ENCODE assay signal across 9 cellular contexts in genomic region chr1:159889821-159890252, GRCh38. TPM values are rescaled to one million over a fixed set of nuclear protein-coding genes. Genes with fewer than 3 reads are reported as not detected.
A peak's percentile ranks its signal among the peaks of the same experiment; 100 is the strongest.
DNase-seq lines count a peak whose midpoint lies in the region; ATAC-seq and TF ChIP-seq lines count a peak whose summit lies in the region.
"Had no signal": no experiment of that assay in that cellular context is flagged by ENCODE, and none has a peak within 500 bp of the region (broad histone marks: within the 10 kb centered on the region; RNA-seq: fewer than 3 reads in every experiment).

No MANE protein-coding gene starts in this region.

- TF ChIP-seq RAD21 in IMR-90 (IDR thresholded peaks at IDR 0.05; ENCODE audit: low read length) = no peak

- H3K27me3 ChIP-seq in IMR-90 (ENCODE audit: control insufficient read depth, insufficient read depth, low read length) (no peaks in the 10 kb centered on the region), ascending aorta (no peaks in the 10 kb centered on the region)

- peak overlapping the region; percentile 98 for H3K14ac ChIP-seq in IMR-90 (replicated peaks; ENCODE audit: low read depth, low read length)

- H4K91ac ChIP-seq in IMR-90 (ENCODE audit: insufficient read depth, low read depth, low read length) = peak overlapping the region; percentile 89

- H3K27ac Mint-ChIP-seq in activated T-cell treated with anti-CD3 and anti-CD28 coated beads, Interleukin-2, amount 50 U/mL, for 24 hours = no peak overlapping the region

- H3K36me3 ChIP-seq in IMR-90 (ENCODE audit: control insufficient read depth, insufficient read depth, low read length) (no peaks in the 10 kb centered on the region), ascending aorta (no peaks in the 10 kb centered on the region)

- H3K4me1 Mint-ChIP-seq in activated T-cell treated with anti-CD3 and anti-CD28 coated beads, Interleukin-2, amount 50 U/mL, for 24 hours (ENCODE audit: low read depth) = peaks cover 13% of the 10 kb centered on the region

- H3K9me3 ChIP-seq in IMR-90 (ENCODE audit: control insufficient read depth, insufficient read depth, low read length) (no peaks in the 10 kb centered on the region), ascending aorta (no peaks in the 10 kb centered on the region)

- peak overlapping the region; percentile 75 for H3K56ac ChIP-seq in IMR-90 (ENCODE audit: extremely low read depth, insufficient read depth, low read length)

- H3K4me3 ChIP-seq in IMR-90 (ENCODE audit: insufficient read depth, low read depth, low read length) (no peak overlapping the region), ascending aorta (no peak overlapping the region)

- CTCF ChIA-PET in IMR-90 (lab: Yijun Ruan, JAX) = interaction anchor here (0.6 to 9.2 kb wide), 8 partner anchors 11 to 728 kb away, joined by 3 to 150 read pairs (median 5); no protein-coding TSS in a partner anchor

- dilution Hi-C loops in IMR-90 (cut with HindIII; ENCODE audit: low sequenced_read_pairs, unreplicated experiment) = loop anchor here (25.0 kb wide), 1 partner anchor 103 kb away; the partner anchor contains the start of gene DUSP23

- peak; percentile 79 for ATAC-seq in GM21737 (IDR thresholded peaks at IDR 0.05; ENCODE audit: unreplicated experiment)
- peak; percentile 88 for ATAC-seq in IMR-90 (ENCODE audit: low read depth)
- ATAC-seq in left colon = peak; percentile 22

- peak overlapping the region; percentile 92 for H2BK5ac ChIP-seq in IMR-90 (ENCODE audit: low read depth, low read length, poor library complexity, severe bottlenecking)

- peak overlapping the region; percentile 95 to 96 for H4K8ac ChIP-seq in IMR-90 (ENCODE audit: low read depth in 2 of 2, low read length in 2 of 2)

- peak overlapping the region; percentile 88 for H2AK9ac ChIP-seq in IMR-90 (replicated peaks; ENCODE audit: low read depth, low read length, poor library complexity)

- TF ChIP-seq CTCF in IMR-90 (conservative IDR thresholded peaks at IDR 0.05; ENCODE audit: low read depth, low read length) = no peak
- peak in 1 of 3 experiments; percentile 5 for TF ChIP-seq CTCF in ascending aorta (IDR thresholded peaks at IDR 0.05)

- POLR2A ChIA-PET in IMR-90 (lab: Charles Lee; ENCODE audit: unreplicated experiment) = no interaction called here

- H2AFZ ChIP-seq in IMR-90 (replicated peaks; ENCODE audit: low read length, poor library complexity) = peak overlapping the region; percentile 89

- H4K5ac ChIP-seq in IMR-90 (ENCODE audit: low read depth, low read length) = peak overlapping the region; percentile 81

- peak; percentile 31 for DNase-seq in NCI-H1436 treated with DMSO at 0.1 percent for 48 hours (lab: John Stamatoyannopoulos, UW)
- no peak for DNase-seq in NCI-H1436 (lab: John Stamatoyannopoulos, UW)
- peak; percentile 96 for DNase-seq in IMR-90
- peak in 1 of 2 donors; percentile 71 for DNase-seq in ascending aorta (ENCODE audit: low spot score in 2 of 2)
- no peak for DNase-seq in left colon
- DNase-seq in NCI-H1694 treated with DMSO at 0.1 percent for 48 hours (lab: John Stamatoyannopoulos, UW) = no peak
- DNase-seq in activated T-cell treated with anti-CD3 and anti-CD28 coated beads, Interleukin-2, amount 50 U/mL, for 24 hours = no peak

- H3K27me3 Mint-ChIP-seq in activated T-cell treated with anti-CD3 and anti-CD28 coated beads, Interleukin-2, amount 50 U/mL, for 24 hours = no peaks in the 10 kb centered on the region

- H2BK15ac ChIP-seq in IMR-90 (ENCODE audit: low read depth, low read length) = peak overlapping the region; percentile 99

- H3K4me2 ChIP-seq in IMR-90 (ENCODE audit: low read depth, low read length) = peak overlapping the region; percentile 11; the same call in 1 of the 2 replicates

- peak overlapping the region; percentile 90 for H3K18ac ChIP-seq in IMR-90 (ENCODE audit: low read depth, low read length)

- H3K36me3 Mint-ChIP-seq in activated T-cell treated with anti-CD3 and anti-CD28 coated beads, Interleukin-2, amount 50 U/mL, for 24 hours (ENCODE audit: low read depth) = no peaks in the 10 kb centered on the region

- peak overlapping the region; percentile 100 for H2BK120ac ChIP-seq in IMR-90 (ENCODE audit: low read depth, low read length)

- H3K9me3 Mint-ChIP-seq in activated T-cell treated with anti-CD3 and anti-CD28 coated beads, Interleukin-2, amount 50 U/mL, for 24 hours = no peaks in the 10 kb centered on the region

- peak overlapping the region; percentile 80 for H3K27ac ChIP-seq in IMR-90 (ENCODE audit: insufficient read depth, low read length)
- H3K27ac ChIP-seq in ascending aorta = peak overlapping the region; percentile 68

- H3K4me3 Mint-ChIP-seq in activated T-cell treated with anti-CD3 and anti-CD28 coated beads, Interleukin-2, amount 50 U/mL, for 24 hours = no peak overlapping the region

- H2BK20ac ChIP-seq in IMR-90 (ENCODE audit: low read depth, low read length) = peak overlapping the region; percentile 100

- in situ Hi-C loops in IMR-90 (cut with MboI; ENCODE audit: low sequenced_read_pairs) = loop anchor here (5.0 to 25.0 kb wide), 2 partner anchors 93 to 678 kb away; partner anchors contain the start of gene ACKR1

- H3K79me1 ChIP-seq in IMR-90 (ENCODE audit: low read depth in 1 of 2, low read length in 2 of 2) = peaks cover 0 to 4% of the 10 kb centered on the region in 2 experiments; a peak in 2 of 4 replicates

- TF ChIP-seq POLR2A in IMR-90 (IDR thresholded peaks at IDR 0.05; ENCODE audit: low read depth, low read length) = no peak

- H3K4me1 ChIP-seq in IMR-90 (ENCODE audit: control insufficient read depth, insufficient read depth, low read length) (peaks cover 9% of the 10 kb centered on the region), ascending aorta (peaks cover 6 to 10% of the 10 kb centered on the region in 2 donors)

- WGBS in IMR-90 (ENCODE audit: extremely low coverage in 2 of 2, insufficient read length in 1 of 2), 2 experiments = 60% methylated on average over 1 of the region's 2 CpGs; no CpG with 5 or more reads in 1 of the 2 experiments

- no peaks in the 10 kb centered on the region for H4K20me1 ChIP-seq in IMR-90 (ENCODE audit: insufficient read depth, low read length)

- intact Hi-C loops in IMR-90 (cut with micrococcal nuclease) (loop anchor here (2.0 kb wide), 4 partner anchors 35 to 729 kb away; partner anchors contain the start of gene TAGLN2), ascending aorta (cut with DNase I) (loop anchor here (5.0 to 10.0 kb wide), 2 partner anchors 117 to 725 kb away; no protein-coding TSS in a partner anchor), left colon (cut with DNase I, micrococcal nuclease) (loop anchor here (2.0 to 5.0 kb wide), 2 partner anchors 91 to 93 kb away; no protein-coding TSS in a partner anchor)

- peak overlapping the region; percentile 100 for H2AK5ac ChIP-seq in IMR-90 (ENCODE audit: low read depth, low read length)

- H3K4ac ChIP-seq in IMR-90 (ENCODE audit: low read depth, low read length) = peak overlapping the region; percentile 99

- no peak overlapping the region for H3K9ac ChIP-seq in IMR-90 (ENCODE audit: low read depth, low read length)

- peaks cover 4% of the 10 kb centered on the region for H3K9me1 ChIP-seq in IMR-90 (ENCODE audit: insufficient read depth, low read length)

- peak overlapping the region; percentile 85 for H3K23ac ChIP-seq in IMR-90 (ENCODE audit: low read depth, low read length)

- BruUV-seq in IMR-90 (replicated peaks; lab: Mats Ljungman, UMichigan) = no TSS peak

TF ChIP-seq in IMR-90, 13 proteins besides CTCF, POLR2A, EP300 and RAD21 (continues in another document):
- TF ChIP-seq RCOR1 (IDR thresholded peaks at IDR 0.05; ENCODE audit: insufficient replicate concordance, low read length) = no peak
- TF ChIP-seq MAZ (IDR thresholded peaks at IDR 0.05; ENCODE audit: borderline replicate concordance, low read depth, low read length) = peak; percentile 41; the same call in 1 of the 2 replicates
- no peak for TF ChIP-seq BHLHE40 (IDR thresholded peaks at IDR 0.05; ENCODE audit: low read depth, low read length)
- TF ChIP-seq ELK1 (IDR thresholded peaks at IDR 0.05; ENCODE audit: borderline replicate concordance, low read depth, low read length) = no peak
- TF ChIP-seq, protein P1, sequence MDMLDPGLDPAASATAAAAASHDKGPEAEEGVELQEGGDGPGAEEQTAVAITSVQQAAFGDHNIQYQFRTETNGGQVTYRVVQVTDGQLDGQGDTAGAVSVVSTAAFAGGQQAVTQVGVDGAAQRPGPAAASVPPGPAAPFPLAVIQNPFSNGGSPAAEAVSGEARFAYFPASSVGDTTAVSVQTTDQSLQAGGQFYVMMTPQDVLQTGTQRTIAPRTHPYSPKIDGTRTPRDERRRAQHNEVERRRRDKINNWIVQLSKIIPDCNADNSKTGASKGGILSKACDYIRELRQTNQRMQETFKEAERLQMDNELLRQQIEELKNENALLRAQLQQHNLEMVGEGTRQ (IDR thresholded peaks at IDR 0.05; ENCODE audit: low read depth, low read length) = no peak
- no peak for TF ChIP-seq CEBPB (IDR thresholded peaks at IDR 0.05; ENCODE audit: low read depth, low read length)

RNA-seq across cellular contexts. Expression of gene CFAP45, which starts 10.1 kb away (rescaled TPM):
- total RNA-seq in IMR-90 (2012; rRNA removed) = 0.56 and 0.72 TPM in 2 replicates
- polyA plus RNA-seq in IMR-90 (2012; rRNA removed) = 0.51 and 0.55 TPM in 2 replicates
- 0.14 and 0.71 TPM in 2 replicates for polyA plus RNA-seq in IMR-90 (2012; cell fraction: cytosol; rRNA removed)
- 0.63 and 1.3 TPM in 2 replicates for polyA plus RNA-seq in IMR-90 (2012; cell fraction: nucleus; rRNA removed; ENCODE audit: low replicate concordance)
- not detected for total RNA-seq in ascending aorta
- under 1 TPM; 0.31 to 0.34 TPM for total RNA-seq in left colon

RNA-seq across cellular contexts. Expression of gene VSIG8, which starts 27.4 kb away (rescaled TPM):
- total RNA-seq in IMR-90 (2012; rRNA removed) = not detected in 2 replicates
- not detected in 2 replicates for polyA plus RNA-seq in IMR-90 (2012; rRNA removed)
- 0.05 TPM in 1 of 2 replicates, not detected in the other for polyA plus RNA-seq in IMR-90 (2012; cell fraction: cytosol; rRNA removed)
- polyA plus RNA-seq in IMR-90 (2012; cell fraction: nucleus; rRNA removed; ENCODE audit: low replicate concordance) = 0.05 and 0.37 TPM in 2 replicates
- not detected for total RNA-seq in ascending aorta
- not detected for total RNA-seq in left colon
- total RNA-seq: subcutaneous adipose tissue had no signal

RNA-seq across cellular contexts. Expression of gene TAGLN2, which starts 35.5 kb away (rescaled TPM):
- 365 and 440 TPM in 2 replicates for total RNA-seq in IMR-90 (2012; rRNA removed)
- 634 and 646 TPM in 2 replicates for polyA plus RNA-seq in IMR-90 (2012; rRNA removed)
- 328 and 686 TPM in 2 replicates for polyA plus RNA-seq in IMR-90 (2012; cell fraction: cytosol; rRNA removed)
- 327 and 351 TPM in 2 replicates for polyA plus RNA-seq in IMR-90 (2012; cell fraction: nucleus; rRNA removed; ENCODE audit: low replicate concordance)
- total RNA-seq in ascending aorta = 363 TPM
- total RNA-seq in left colon = 100 to 1,000 TPM; 268 to 291 TPM

RNA-seq across cellular contexts. Expression of gene IGSF9, which starts 55.6 kb away (rescaled TPM):
- total RNA-seq in IMR-90 (2012; rRNA removed) (not detected in 2 replicates), ascending aorta (0.11 TPM), left colon (10 to 100 TPM; 31.5 to 46.3 TPM)
- polyA plus RNA-seq in IMR-90 (2012; rRNA removed) = 0.05 and 0.07 TPM in 2 replicates
- 0.02 and 0.05 TPM in 2 replicates for polyA plus RNA-seq in IMR-90 (2012; cell fraction: cytosol; rRNA removed)
- 0.07 and 0.29 TPM in 2 replicates for polyA plus RNA-seq in IMR-90 (2012; cell fraction: nucleus; rRNA removed; ENCODE audit: low replicate concordance)

Comparison
In these comparisons a context has a peak if more than half of its experiments do, and no peak if none do; other contexts are left out.
1. DNase-seq: peak in NCI-H1436 treated with DMSO at 0.1 percent for 48 hours (single experiment) and IMR-90 (single experiment); none in NCI-H1436 (single experiment), left colon (0 of 2), NCI-H1694 treated with DMSO at 0.1 percent for 48 hours (single experiment) and activated T-cell treated with anti-CD3 and anti-CD28 coated beads, Interleukin-2, amount 50 U/mL, for 24 hours (single experiment).
2. ATAC-seq: peak in every context shown above with its lines; median percentile 88 in IMR-90; 79 in GM21737; 22 in left colon.